13 cellular contexts compared by ENCODE assay signal in the genomic region with DNA sequence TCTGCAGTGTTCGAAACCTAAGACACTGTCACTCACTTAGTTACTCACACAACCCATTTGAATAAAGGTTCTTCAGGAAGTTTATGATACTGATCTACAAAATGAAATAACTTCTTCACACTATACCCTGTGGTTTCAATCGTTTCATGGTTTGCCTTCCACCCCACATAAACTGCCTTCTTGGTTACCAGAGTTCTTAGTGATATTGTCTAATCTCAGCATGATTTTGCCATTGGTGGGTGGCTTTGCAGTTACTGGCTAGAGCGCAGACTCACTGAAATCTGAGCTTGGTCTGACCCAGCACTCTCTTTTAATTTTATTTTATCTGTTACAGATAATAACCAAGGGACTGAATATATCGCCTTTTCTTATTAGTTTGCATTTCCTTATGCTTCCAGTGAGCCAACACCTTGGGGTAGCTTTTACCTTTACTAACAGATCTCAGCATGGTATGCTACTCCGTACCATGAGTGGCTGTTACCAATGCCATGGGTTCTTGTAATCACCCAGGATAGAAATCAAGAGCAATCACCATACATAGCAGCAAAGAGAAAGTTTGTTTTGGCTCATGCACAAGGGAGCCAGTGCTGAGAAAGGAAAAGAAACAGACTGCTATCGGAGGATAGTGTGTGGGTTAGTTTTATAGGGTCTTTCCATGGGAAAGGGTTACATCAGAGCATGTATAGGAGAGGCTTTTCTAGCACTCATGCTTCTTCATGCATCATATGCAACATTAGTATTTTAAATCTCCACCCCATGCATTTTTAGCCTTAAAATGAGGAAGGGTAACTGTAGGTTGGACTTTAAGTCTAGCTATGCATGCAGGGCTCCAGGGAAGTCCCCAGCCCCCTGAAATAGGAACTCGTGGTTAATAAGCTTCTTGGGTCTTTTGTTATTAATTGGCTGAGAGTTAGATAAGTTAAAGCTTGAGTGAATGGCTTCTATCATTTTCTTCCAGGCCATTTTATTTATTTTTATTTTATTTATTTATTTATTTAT. TPM values are rescaled to one million over a fixed set of nuclear protein-coding genes. Genes with fewer than 3 reads are reported as not detected.
DNase-seq lines count a peak whose midpoint lies in the region; ATAC-seq and TF ChIP-seq lines count a peak whose summit lies in the region.
"Had no signal": no experiment of that assay in that cellular context is flagged by ENCODE, and none has a peak within 500 bp of the region (broad histone marks: within the 10 kb centered on the region; RNA-seq: fewer than 3 reads in every experiment).

No MANE protein-coding gene starts in this region.

- H3K9ac ChIP-seq in mammary epithelial cell (ENCODE audit: insufficient read depth, low read length), result no peak overlapping the region

- no peak overlapping the region for H3K27ac ChIP-seq in mammary epithelial cell (ENCODE audit: insufficient read depth, low read depth, low read length)
- H3K27ac ChIP-seq: WERI-Rb-1 had no signal

- no peaks in the 10 kb centered on the region for H3K27me3 Mint-ChIP-seq in type B pancreatic cell

- no TSS peak for BruUV-seq in mammary epithelial cell (replicated peaks; lab: Mats Ljungman, UMichigan)

- H3K27ac Mint-ChIP-seq in type B pancreatic cell, result peak overlapping the region; percentile 30

- peak; percentile 22 for DNase-seq in activated naive CD4-positive, alpha-beta T cell treated with Interleukin-2 at 50 U/mL for 16 hours
- DNase-seq in activated naive CD4-positive, alpha-beta T cell (lab: John Stamatoyannopoulos, UW), result no peak
- DNase-seq in germinal center (ENCODE audit: low spot score), result peak; percentile 42
- DNase-seq in type B pancreatic cell (ENCODE audit: extremely low spot score, unreplicated experiment), result no peak
- no peak for DNase-seq in H7
- no peak for DNase-seq in mammary epithelial cell
- DNase-seq: BE2C; effector CD4-positive, alpha-beta T cell; islet precursor cell; NCI-H748 treated with DMSO at 0.1 percent for 48 hours; WERI-Rb-1 had no signal

- H3K4me2 ChIP-seq in mammary epithelial cell (ENCODE audit: insufficient read depth, low read depth, low read length), result no peak overlapping the region

- CTCF ChIA-PET in mammary epithelial cell (lab: Charles Lee; ENCODE audit: low non-redundant PET), result no interaction called here

- H3K79me2 ChIP-seq in mammary epithelial cell (ENCODE audit: insufficient read depth, low read length), result peaks cover 62% of the 10 kb centered on the region

- H3K27me3 ChIP-seq in H7 (ENCODE audit: control insufficient read depth, insufficient read depth, low read length) (no peaks in the 10 kb centered on the region), mammary epithelial cell (ENCODE audit: insufficient read depth, low read length) (no peaks in the 10 kb centered on the region)
- H3K27me3 ChIP-seq: BE2C had no signal

- H2AFZ ChIP-seq in mammary epithelial cell (ENCODE audit: low read depth, low read length), result no peak overlapping the region

- peak; percentile 38 for ATAC-seq in HG03565 (IDR thresholded peaks at IDR 0.05; ENCODE audit: unreplicated experiment)
- ATAC-seq in GM19035 (IDR thresholded peaks at IDR 0.05; ENCODE audit: unreplicated experiment), result no peak

- H3K4me3 Mint-ChIP-seq in type B pancreatic cell, result no peak overlapping the region

- H3K36me3 Mint-ChIP-seq in type B pancreatic cell, result peaks cover 12% of the 10 kb centered on the region

- no peak for TF ChIP-seq CTCF in type B pancreatic cell (conservative IDR thresholded peaks at IDR 0.05)
- no peak for TF ChIP-seq CTCF in mammary epithelial cell (conservative IDR thresholded peaks at IDR 0.05 in 1 of 2, IDR thresholded peaks at IDR 0.05 in 1 of 2; ENCODE audit: extremely low read depth in 1 of 2, insufficient read depth in 1 of 2, low read depth in 1 of 2, low read length in 2 of 2)

- H4K20me1 ChIP-seq in mammary epithelial cell (ENCODE audit: insufficient read depth, low read length), result no peaks in the 10 kb centered on the region

- H3K4me1 ChIP-seq in mammary epithelial cell (ENCODE audit: insufficient read depth, low read length), result peaks cover 41% of the 10 kb centered on the region
- H3K4me1 ChIP-seq: BE2C had no signal

- 96% methylated on average over 7 of the region's 7 CpGs for WGBS in mammary epithelial cell (ENCODE audit: low coverage, missing lambda C conversion rate)

- H3K9me3 ChIP-seq in mammary epithelial cell (replicated peaks; ENCODE audit: insufficient read depth, low read length), result no peaks in the 10 kb centered on the region
- H3K9me3 ChIP-seq: BE2C had no signal

- H3K36me3 ChIP-seq in H7 (replicated peaks; ENCODE audit: control insufficient read depth, insufficient read depth, low read length), result no peaks in the 10 kb centered on the region
- H3K36me3 ChIP-seq in mammary epithelial cell (ENCODE audit: insufficient read depth, low read length), result peaks cover 3% of the 10 kb centered on the region
- H3K36me3 ChIP-seq: BE2C, WERI-Rb-1 had no signal

- H3K4me1 Mint-ChIP-seq in type B pancreatic cell (ENCODE audit: unreplicated experiment), result peaks cover 30% of the 10 kb centered on the region

- in situ Hi-C loops in mammary epithelial cell (cut with MboI; ENCODE audit: low sequenced_read_pairs in 2 of 2), result no loop called here

- intact Hi-C loops in mammary epithelial cell (cut with micrococcal nuclease), result no loop called here

- H3K4me3 ChIP-seq in H7 (ENCODE audit: insufficient read depth, low read depth, low read length), result no peak overlapping the region
- no peak overlapping the region for H3K4me3 ChIP-seq in mammary epithelial cell (replicated peaks in 1 of 3; ENCODE audit: insufficient read depth in 1 of 3, low read depth in 2 of 3, low read length in 3 of 3)

- peaks cover 4% of the 10 kb centered on the region for H3K9me3 Mint-ChIP-seq in type B pancreatic cell

- dilution Hi-C loops in mammary epithelial cell (cut with HindIII; ENCODE audit: low sequenced_read_pairs), result loop anchor here (5.0 kb wide), 2 partner anchors 33 to 52 kb away; a partner anchor contains a TSS

RNA-seq across cellular contexts. Expression of a gene that starts 33.3 kb away (rescaled TPM):
- total RNA-seq in type B pancreatic cell (ENCODE audit: low replicate concordance) (84.5 and 152 TPM in 2 replicates), mammary epithelial cell (100 to 1,000 TPM in 1 of 2 donors, 10 to 100 TPM in 1; 71.0 to 147 TPM)
- 2.8 and 3.0 TPM in 2 replicates for total RNA-seq in H7 (2014; rRNA removed; shearing (Covaris generic))
- polyA plus RNA-seq in mammary epithelial cell, result 148 TPM
- polyA minus RNA-seq in mammary epithelial cell, result 222 TPM

RNA-seq across cellular contexts. Expression of a gene that starts 54.2 kb away (rescaled TPM):
- total RNA-seq in type B pancreatic cell (ENCODE audit: low replicate concordance), result 23.0 and 23.1 TPM in 2 replicates
- total RNA-seq in H7 (2014; rRNA removed; shearing (Covaris generic)), result 8.1 and 10.4 TPM in 2 replicates
- total RNA-seq in mammary epithelial cell, result 10 to 100 TPM; 10.7 to 11.5 TPM
- polyA plus RNA-seq in mammary epithelial cell, result 5.5 TPM
- 12.0 TPM for polyA minus RNA-seq in mammary epithelial cell

Comparison
In these comparisons a context has a peak if more than half of its experiments do, and no peak if none do; other contexts are left out.
1. DNase-seq: peak in activated naive CD4-positive, alpha-beta T cell treated with Interleukin-2 at 50 U/mL for 16 hours (single experiment) and germinal center (single experiment); none in activated naive CD4-positive, alpha-beta T cell (0 of 4), type B pancreatic cell (single experiment), H7 (single experiment) and mammary epithelial cell (single experiment).
2. RNA of a gene that starts 33.3 kb away (total RNA-seq): 71.0 to 147 TPM in mammary epithelial cell and 84.5 to 152 TPM in type B pancreatic cell; 2.8 to 3.0 TPM in H7; every median in the first group is over 10 times any median in the second.